ENCODE assay signal across 19 cellular contexts in the genomic region with DNA sequence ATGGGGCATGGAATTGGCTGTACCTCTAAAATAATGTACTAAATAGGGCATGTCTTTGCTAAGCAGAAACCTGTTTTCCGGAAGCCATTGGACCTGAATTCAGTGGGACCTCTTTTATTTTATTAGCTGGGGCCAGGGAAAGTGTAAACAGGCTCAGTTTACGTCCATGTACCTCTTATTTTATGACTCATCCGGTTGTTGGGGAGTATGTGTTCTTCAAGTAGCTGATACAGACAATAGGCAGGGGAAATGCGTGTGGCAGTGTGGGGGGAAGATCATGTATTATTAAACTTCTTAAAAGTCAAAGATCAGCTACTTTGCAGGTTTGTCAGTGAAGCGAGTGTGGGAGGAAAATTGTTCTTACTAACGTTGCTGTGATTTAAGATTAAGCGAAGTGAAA. TPM values are rescaled to one million over a fixed set of nuclear protein-coding genes. Genes with fewer than 3 reads are reported as not detected.
DNase-seq lines count a peak whose midpoint lies in the region; ATAC-seq, FAIRE-seq and TF ChIP-seq lines count a peak whose summit lies in the region.
"Had no signal": no experiment of that assay in that cellular context is flagged by ENCODE, and none has a peak within 500 bp of the region (broad histone marks: within the 10 kb centered on the region; RNA-seq: fewer than 3 reads in every experiment).

No MANE protein-coding gene starts in this region.

- peaks cover 75% of the 10 kb centered on the region for H3K4me1 Mint-ChIP-seq in nephron progenitor cell

- peak overlapping the region; percentile 58; the same call in 1 of the 2 replicates for H3K27ac ChIP-seq in 22Rv1
- peak overlapping the region; percentile 67 for H3K27ac ChIP-seq in colonic mucosa
- H3K27ac ChIP-seq in dorsolateral prefrontal cortex, result no peak overlapping the region

- intact Hi-C loops in colonic mucosa (cut with DNase I) (no loop called here), dorsolateral prefrontal cortex (cut with DNase I) (loop anchor here in 1 of 2 donors (5.0 kb wide), 1 partner anchor 429 kb away; no protein-coding TSS in a partner anchor)

- no peaks in the 10 kb centered on the region for H3K36me3 Mint-ChIP-seq in nephron progenitor cell (ENCODE audit: low read depth)
- H3K36me3 Mint-ChIP-seq: CD8-positive, alpha-beta T cell; naive thymus-derived CD8-positive, alpha-beta T cell had no signal

- H3K9me3 Mint-ChIP-seq in nephron progenitor cell, result no peaks in the 10 kb centered on the region
- H3K9me3 Mint-ChIP-seq: activated naive CD4-positive, alpha-beta T cell treated with anti-CD3 and anti-CD28 coated beads, Interleukin-2, amount 10 ng/mL, durations not matched to agents 7 days and 5 days; activated T-cell treated with anti-CD3 and anti-CD28 coated beads, Interleukin-2, amount 50 U/mL, for 24 hours; CD8-positive, alpha-beta T cell; stimulated activated naive B cell treated with anti-CD40 and anti-IgM and Interleukin-4, amounts not matched to agents 10 μg/mL and 1 μg/mL and 100 μg/mL, for 72 hours had no signal

- peak overlapping the region; percentile 85 for H3K4me3 Mint-ChIP-seq in nephron progenitor cell
- H3K4me3 Mint-ChIP-seq: activated naive CD4-positive, alpha-beta T cell treated with anti-CD3 and anti-CD28 coated beads, Interleukin-2, amount 10 ng/mL, durations not matched to agents 7 days and 5 days; activated T-cell treated with anti-CD3 and anti-CD28 coated beads, Interleukin-2, amount 50 U/mL, for 24 hours; CD8-positive, alpha-beta T cell; stimulated activated naive B cell treated with anti-CD40 and anti-IgM and Interleukin-4, amounts not matched to agents 10 μg/mL and 1 μg/mL and 100 μg/mL, for 72 hours had no signal

- no peak for ATAC-seq in GM21381 (IDR thresholded peaks at IDR 0.05; ENCODE audit: unreplicated experiment)
- ATAC-seq: CD8-positive, alpha-beta T cell; naive thymus-derived CD8-positive, alpha-beta T cell; stimulated activated naive B cell treated with anti-CD40 and anti-IgM and Interleukin-4, amounts not matched to agents 10 μg/mL and 1 μg/mL and 100 μg/mL, for 72 hours had no signal

- DNase-seq in HTR-8/SVneo (ENCODE audit: insufficient read length, low spot score) (no peak), colonic mucosa (no peak), nephron progenitor cell (no peak), HCEC 1CT (no peak), foreskin melanocyte (no peak), dorsolateral prefrontal cortex (no peak)
- DNase-seq: activated CD4-positive, alpha-beta T cell treated with anti-CD3 and anti-CD28 coated beads, Interleukin-2, amount 50 U/mL, for 4 hours; activated naive CD4-positive, alpha-beta T cell treated with anti-CD3 and anti-CD28 coated beads, Interleukin-2, amount 10 ng/mL, durations not matched to agents 7 days and 5 days; activated T-cell treated with anti-CD3 and anti-CD28 coated beads, Interleukin-2, amount 50 U/mL, for 24 hours; CD8-positive, alpha-beta T cell; naive thymus-derived CD8-positive, alpha-beta T cell; NCI-H2029; NCI-H774; stimulated activated naive B cell treated with anti-CD40 and anti-IgM and Interleukin-4, amounts not matched to agents 10 μg/mL and 1 μg/mL and 100 μg/mL, for 72 hours had no signal

- H3K9ac ChIP-seq in colonic mucosa (ENCODE audit: low read depth in 2 of 2, low read length in 2 of 2), result no peak overlapping the region

- H3K36me3 ChIP-seq in colonic mucosa, result no peaks in the 10 kb centered on the region

- H3K9me3 ChIP-seq in colonic mucosa, result no peaks in the 10 kb centered on the region

- peaks cover 45% of the 10 kb centered on the region for H3K27me3 ChIP-seq in colonic mucosa
- H3K27me3 ChIP-seq in dorsolateral prefrontal cortex, result peaks cover 0 to 77% (median 42%) of the 10 kb centered on the region in 45 donors

- H3K27me3 Mint-ChIP-seq in nephron progenitor cell (ENCODE audit: low read depth, poor library complexity), result peaks cover 30% of the 10 kb centered on the region

- H3K27ac Mint-ChIP-seq in nephron progenitor cell, result peak overlapping the region; percentile 23
- H3K27ac Mint-ChIP-seq: activated naive CD4-positive, alpha-beta T cell treated with anti-CD3 and anti-CD28 coated beads, Interleukin-2, amount 10 ng/mL, durations not matched to agents 7 days and 5 days; activated T-cell treated with anti-CD3 and anti-CD28 coated beads, Interleukin-2, amount 50 U/mL, for 24 hours; CD8-positive, alpha-beta T cell; stimulated activated naive B cell treated with anti-CD40 and anti-IgM and Interleukin-4, amounts not matched to agents 10 μg/mL and 1 μg/mL and 100 μg/mL, for 72 hours had no signal

- H3K4me1 ChIP-seq in colonic mucosa, result no peaks in the 10 kb centered on the region

- TF ChIP-seq CTCF in 22Rv1 (IDR thresholded peaks at IDR 0.05) (no peak), colonic mucosa (IDR thresholded peaks at IDR 0.05) (no peak), nephron progenitor cell (IDR thresholded peaks at IDR 0.05) (no peak), dorsolateral prefrontal cortex (IDR thresholded peaks at IDR 0.05 in 54 of 56, conservative IDR thresholded peaks at IDR 0.05 in 2 of 56; ENCODE audit: low read depth in 1 of 56, partially characterized antibody in 56 of 56) (no peak)

- peak; percentile 52 for FAIRE-seq in HTR-8/SVneo (lab: Jason Lieb, UNC)
- FAIRE-seq: TTC549 had no signal

- H3K4me3 ChIP-seq in colonic mucosa (no peak overlapping the region), dorsolateral prefrontal cortex (peak overlapping the region in 3 of 59 donors; percentile 65 to 76 (median 67))
- H3K4me3 ChIP-seq: lung had no signal

RNA-seq across cellular contexts. Expression of a gene that starts 1.4 kb away (rescaled TPM):
- 1 to 10 TPM in 1 of 2 donors, under 1 TPM in 1; 0.82 to 1.6 TPM for total RNA-seq in colonic mucosa
- 1 to 10 TPM in 54 of 120 experiments, under 1 TPM in 63, not detected in 3; 0.14 to 5.8 (median 0.91) TPM for total RNA-seq in dorsolateral prefrontal cortex
- total RNA-seq: CD8-positive, alpha-beta T cell; lung; naive thymus-derived CD8-positive, alpha-beta T cell; pulmonary artery endothelial cell had no signal

Comparison
In these comparisons a context has a peak if more than half of its experiments do, and no peak if none do; other contexts are left out.
1. H3K27ac ChIP-seq: peak in 22Rv1 (single experiment) and colonic mucosa (single experiment); none in dorsolateral prefrontal cortex (0 of 59).